ENCODE assay signal across 8 cellular contexts in genomic region chr6:26194774-26195375, GRCh38.
DNase-seq lines count a peak whose midpoint lies in the region; ATAC-seq, FAIRE-seq and TF ChIP-seq lines count a peak whose summit lies in the region.

No MANE protein-coding gene starts in this region.

- H3K27ac ChIP-seq in kidney (ENCODE audit: low read depth in 2 of 2, low read length in 2 of 2) (peak overlapping the region; percentile 68 to 71), suprapubic skin (peak overlapping the region; percentile 57)

- POLR2A ChIA-PET in activated naive CD8-positive, alpha-beta T cell treated with anti-CD3 and anti-CD28 coated beads, Interleukin-2, amount 10 ng/mL, durations not matched to agents 7 days and 5 days (lab: Charles Lee), result interaction anchor here (0.8 to 20.9 kb wide), 21 partner anchors 8 to 1699 kb away, joined by 3 to 1314 read pairs (median 93); a partner anchor contains a TSS

- H3K4me1 Mint-ChIP-seq in T-helper 2 cell treated with Interferon-gamma antibody and Interleukin-4, amounts not matched to agents 5 μg/mL and 100 μg/mL, for 36 hours (ENCODE audit: low read depth), result peaks cover 39% of the 10 kb centered on the region
- peaks cover 39% of the 10 kb centered on the region for H3K4me1 Mint-ChIP-seq in activated naive CD8-positive, alpha-beta T cell treated with anti-CD3 and anti-CD28 coated beads, Interleukin-2, amount 10 ng/mL, durations not matched to agents 7 days and 5 days

- no peak for DNase-seq in T-helper 2 cell treated with Interferon-gamma antibody and Interleukin-4, amounts not matched to agents 5 μg/mL and 100 μg/mL, for 36 hours (ENCODE audit: low spot score)
- DNase-seq in T-helper 2 cell (no peak), kidney (no peak), suprapubic skin (ENCODE audit: low spot score in 2 of 2) (no peak), pons (ENCODE audit: low spot score) (no peak)
- DNase-seq in activated naive CD8-positive, alpha-beta T cell treated with anti-CD3 and anti-CD28 coated beads, Interleukin-2, amount 10 ng/mL, durations not matched to agents 7 days and 5 days, result no peak
- no peak for DNase-seq in stimulated activated CD8-positive, alpha-beta memory T cell treated with anti-CD3 and anti-CD28 coated beads, Interleukin-4, amount 100 ng/mL, for 48 hours
- DNase-seq in stimulated activated naive CD4-positive, alpha-beta T cell treated with Interleukin-2 at 50 U/mL for 16 hours (lab: John Stamatoyannopoulos, UW), result no peak

- no peak for TF ChIP-seq POLR2A in suprapubic skin (IDR thresholded peaks at IDR 0.05)

- H3K27ac Mint-ChIP-seq in T-helper 2 cell treated with Interferon-gamma antibody and Interleukin-4, amounts not matched to agents 5 μg/mL and 100 μg/mL, for 36 hours, result peak overlapping the region; percentile 98
- peak overlapping the region; percentile 96 for H3K27ac Mint-ChIP-seq in activated naive CD8-positive, alpha-beta T cell treated with anti-CD3 and anti-CD28 coated beads, Interleukin-2, amount 10 ng/mL, durations not matched to agents 7 days and 5 days

- peaks cover 37% of the 10 kb centered on the region for H3K27me3 ChIP-seq in suprapubic skin

- FAIRE-seq in kidney (lab: Jason Lieb, UNC), result no peak

- H3K9ac ChIP-seq in kidney (ENCODE audit: low read length in 2 of 2), result peak overlapping the region in 1 of 2 donors; percentile 66

- intact Hi-C loops in kidney (cut with DNase I), result no loop called here

- H3K27me3 Mint-ChIP-seq in T-helper 2 cell treated with Interferon-gamma antibody and Interleukin-4, amounts not matched to agents 5 μg/mL and 100 μg/mL, for 36 hours (ENCODE audit: low read depth), result peaks cover 24% of the 10 kb centered on the region
- H3K27me3 Mint-ChIP-seq in activated naive CD8-positive, alpha-beta T cell treated with anti-CD3 and anti-CD28 coated beads, Interleukin-2, amount 10 ng/mL, durations not matched to agents 7 days and 5 days, result no peaks in the 10 kb centered on the region

- no peaks in the 10 kb centered on the region for H3K9me3 Mint-ChIP-seq in T-helper 2 cell treated with Interferon-gamma antibody and Interleukin-4, amounts not matched to agents 5 μg/mL and 100 μg/mL, for 36 hours
- no peaks in the 10 kb centered on the region for H3K9me3 Mint-ChIP-seq in activated naive CD8-positive, alpha-beta T cell treated with anti-CD3 and anti-CD28 coated beads, Interleukin-2, amount 10 ng/mL, durations not matched to agents 7 days and 5 days

- WGBS in suprapubic skin, result 6% methylated on average over 9 of the region's 9 CpGs

- no peak for ATAC-seq in activated naive CD8-positive, alpha-beta T cell treated with anti-CD3 and anti-CD28 coated beads, Interleukin-2, amount 10 ng/mL, durations not matched to agents 7 days and 5 days (ENCODE audit: low read depth)

- H3K36me3 Mint-ChIP-seq in T-helper 2 cell treated with Interferon-gamma antibody and Interleukin-4, amounts not matched to agents 5 μg/mL and 100 μg/mL, for 36 hours (ENCODE audit: low read depth), result peaks cover 14% of the 10 kb centered on the region
- H3K36me3 Mint-ChIP-seq in activated naive CD8-positive, alpha-beta T cell treated with anti-CD3 and anti-CD28 coated beads, Interleukin-2, amount 10 ng/mL, durations not matched to agents 7 days and 5 days, result peaks cover 12% of the 10 kb centered on the region

- TF ChIP-seq CTCF in kidney (IDR thresholded peaks at IDR 0.05; ENCODE audit: borderline replicate concordance, extremely low read depth, insufficient read depth) (no peak), suprapubic skin (IDR thresholded peaks at IDR 0.05) (no peak)

- H3K36me3 ChIP-seq in kidney (ENCODE audit: control insufficient read depth in 1 of 2, insufficient read depth in 2 of 2, low read length in 2 of 2) (no peaks in the 10 kb centered on the region), suprapubic skin (no peaks in the 10 kb centered on the region)

- H3K4me3 Mint-ChIP-seq in T-helper 2 cell treated with Interferon-gamma antibody and Interleukin-4, amounts not matched to agents 5 μg/mL and 100 μg/mL, for 36 hours, result peak overlapping the region; percentile 94
- H3K4me3 Mint-ChIP-seq in activated naive CD8-positive, alpha-beta T cell treated with anti-CD3 and anti-CD28 coated beads, Interleukin-2, amount 10 ng/mL, durations not matched to agents 7 days and 5 days, result peak overlapping the region; percentile 87

- H3K4me3 ChIP-seq in kidney (ENCODE audit: low read length in 2 of 2) (peak overlapping the region; percentile 72 to 78), suprapubic skin (peak overlapping the region; percentile 72)

- TF ChIP-seq EP300 in suprapubic skin (IDR thresholded peaks at IDR 0.05), result no peak

- no peaks in the 10 kb centered on the region for H3K9me3 ChIP-seq in kidney (ENCODE audit: control insufficient read depth in 1 of 2, low read length in 2 of 2)
- no peaks in the 10 kb centered on the region for H3K9me3 ChIP-seq in suprapubic skin

- H3K4me1 ChIP-seq in kidney (ENCODE audit: control insufficient read depth in 1 of 2, insufficient read depth in 1 of 2, low read depth in 1 of 2, low read length in 2 of 2) (peaks cover 0 to 10% of the 10 kb centered on the region in 2 donors), suprapubic skin (peaks cover 40% of the 10 kb centered on the region)
